Comparison of ENCODE assay signal across 8 cellular contexts in the genomic region with DNA sequence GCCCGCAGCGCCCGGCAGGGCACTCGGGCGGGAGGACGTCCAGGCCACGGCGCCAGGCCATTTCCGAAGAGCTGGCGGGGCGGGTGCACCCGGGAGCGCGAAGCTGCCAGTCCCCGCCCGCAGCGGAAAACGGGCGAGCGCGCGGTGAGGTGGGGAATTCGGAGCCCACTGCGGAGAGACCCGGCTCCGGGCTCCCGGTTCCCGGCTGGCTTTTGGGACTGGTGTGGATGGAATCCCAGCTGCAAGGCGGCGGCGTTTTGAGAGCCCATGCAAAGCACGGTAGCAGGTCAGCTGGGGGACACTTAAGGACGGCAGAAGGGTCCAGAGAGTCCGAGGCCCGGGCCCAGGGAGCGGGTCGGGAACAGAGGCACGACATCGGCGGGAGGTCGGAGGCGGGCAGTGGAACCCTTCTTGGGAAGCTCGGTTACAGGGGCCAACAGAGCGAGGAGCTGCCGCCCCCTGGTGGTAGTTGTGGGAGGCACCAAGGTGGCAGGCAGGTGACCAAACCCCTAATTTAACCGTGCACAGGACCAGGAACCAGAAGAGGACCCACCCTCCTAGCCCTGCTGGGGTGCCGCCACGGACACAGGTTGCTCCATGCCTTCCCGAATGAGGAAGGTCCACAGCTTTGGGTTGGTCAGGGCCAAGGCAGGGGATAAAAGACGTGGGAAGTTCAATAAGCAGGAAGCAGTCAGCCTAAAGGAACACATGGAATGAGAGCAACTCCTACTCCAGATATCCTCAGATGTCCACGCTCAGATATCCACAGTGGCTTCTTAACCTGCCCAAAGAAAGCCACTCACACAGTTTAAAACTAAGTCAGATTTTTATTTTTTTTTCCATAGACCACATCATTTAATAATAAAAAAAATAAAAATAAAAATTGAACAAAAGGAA. TPM values are rescaled to one million over a fixed set of nuclear protein-coding genes. Genes with fewer than 3 reads are reported as not detected.
DNase-seq lines count a peak whose midpoint lies in the region; ATAC-seq, FAIRE-seq and TF ChIP-seq lines count a peak whose summit lies in the region.

No MANE protein-coding gene starts in this region.

- H2AK5ac ChIP-seq in H1 (ENCODE audit: low read depth, low read length), result no peak overlapping the region

- DNase-seq in A673 (ENCODE audit: low spot score), result peak; percentile 93
- DNase-seq in activated CD4-positive, alpha-beta T cell treated with anti-CD3 and anti-CD28 coated beads, Interleukin-2, amount 50 U/mL, for 4 hours, result peak; percentile 83 to 85
- DNase-seq in H1 (ENCODE audit: low read depth in 1 of 2, low spot score in 2 of 2), result peak; percentile 86 to 98
- peak; percentile 77 for DNase-seq in middle frontal gyrus (ENCODE audit: extremely low spot score, low spot score)
- peak; percentile 75 to 80 for DNase-seq in stimulated activated CD8-positive, alpha-beta memory T cell treated with anti-CD3 and anti-CD28 coated beads, Interleukin-4, amount 100 ng/mL, for 1 hour (ENCODE audit: low read depth in 2 of 2, low spot score in 1 of 2)
- no peak for DNase-seq in UCSD-AML1 (lab: John Stamatoyannopoulos, UW; ENCODE audit: unreplicated experiment)

- H3K79me1 ChIP-seq in H1 (ENCODE audit: low read depth, low read length), result no peaks in the 10 kb centered on the region; the same call in 1 of the 2 replicates

- H2BK15ac ChIP-seq in H1 (ENCODE audit: low read length), result no peak overlapping the region

- CTCF ChIA-PET in A673 (lab: Charles Lee), result interaction anchor here (0.6 to 10.7 kb wide), 17 partner anchors 11 to 170 kb away, joined by 3 to 134 read pairs (median 5); partner anchors contain the start of genes AJUBA and PRMT5
- CTCF ChIA-PET in H1 (lab: Charles Lee; ENCODE audit: partially characterized antibody), result interaction anchor here (0.6 to 29.2 kb wide), 40 partner anchors 9 to 295 kb away, joined by 3 to 785 read pairs (median 4); partner anchors contain the start of genes ACIN1, AJUBA, CEBPE and HAUS4

- peak overlapping the region; percentile 47 for H4K5ac ChIP-seq in H1 (ENCODE audit: insufficient read length, low read depth, low read length)

- peaks cover 54% of the 10 kb centered on the region for H3K36me3 ChIP-seq in A673 (ENCODE audit: insufficient read depth, low read length, poor library complexity, severe bottlenecking)
- H3K36me3 ChIP-seq in H1 (ENCODE audit: control insufficient read depth in 2 of 4, insufficient read depth in 4 of 4, low read length in 3 of 4), result peaks cover 20 to 40% (median 32%) of the 10 kb centered on the region in 4 experiments

- TF ChIP-seq EP300 in H1 (IDR thresholded peaks at IDR 0.05; ENCODE audit: borderline replicate concordance in 1 of 2, low read depth in 2 of 2, low read length in 2 of 2), result no peak

- peak in 1 of 2 experiments; percentile 61; a peak in 2 of 3 replicates for TF ChIP-seq POLR2A in H1 (IDR thresholded peaks at IDR 0.05; ENCODE audit: control extremely low read depth in 1 of 2, low read depth in 2 of 2, low read length in 2 of 2)

- H4K91ac ChIP-seq in H1 (replicated peaks; ENCODE audit: insufficient read length, low read length), result peak overlapping the region; percentile 51

- 0 out of 2 replicates have a peak overlapping the region, but pooled peaks have one; percentile 13 for H2BK20ac ChIP-seq in H1 (ENCODE audit: low read length)

- H3K27ac ChIP-seq in A673 (ENCODE audit: low read depth, low read length, poor library complexity, severe bottlenecking) (peak overlapping the region; percentile 77), H1 (ENCODE audit: low read depth, low read length) (peak overlapping the region; percentile 64; the same call in 1 of the 2 replicates)

- H3K9ac ChIP-seq in H1 (replicated peaks in 1 of 4; ENCODE audit: extremely low read depth in 1 of 4, low read depth in 3 of 4, low read length in 3 of 4), result peak overlapping the region in 3 of 4 experiments; percentile 52 to 62 (median 58); a peak in 5 of 7 replicates

- 4% methylated on average over 45 of the region's 51 CpGs; no CpG with 5 or more reads in 1 of the 2 experiments for WGBS in H1 (ENCODE audit: extremely low coverage in 1 of 2, insufficient coverage in 1 of 2, insufficient read length in 1 of 2, insufficient replicate concordance in 2 of 2, low coverage in 1 of 2, low lambda C conversion rate in 2 of 2, missing lambda C conversion rate in 1 of 2), 2 experiments

- peak; percentile 49 for ATAC-seq in GM19324 (IDR thresholded peaks at IDR 0.05; ENCODE audit: low FRiP score, unreplicated experiment)
- ATAC-seq in HG03565 (IDR thresholded peaks at IDR 0.05; ENCODE audit: unreplicated experiment), result peak; percentile 36

- no peak overlapping the region for H3K23ac ChIP-seq in H1 (ENCODE audit: insufficient read length)

- H2BK5ac ChIP-seq in H1 (ENCODE audit: low read depth, low read length), result no peak overlapping the region; the same call in 1 of the 2 replicates

- H2AFZ ChIP-seq in H1 (ENCODE audit: low read length), result no peak overlapping the region

- TF ChIP-seq CTCF in A673 (conservative IDR thresholded peaks at IDR 0.05; ENCODE audit: low read depth, low read length) (peak; percentile 98), H1 (IDR thresholded peaks at IDR 0.05; ENCODE audit: control extremely low read depth in 1 of 3, insufficient read depth in 1 of 3, low read depth in 1 of 3, low read length in 3 of 3) (peak; percentile 87 to 96 (median 95))

- no peaks in the 10 kb centered on the region for H3K27me3 ChIP-seq in A673 (replicated peaks; ENCODE audit: insufficient read depth, low read depth, low read length, poor library complexity)
- no peaks in the 10 kb centered on the region; a peak in 1 of 7 replicates for H3K27me3 ChIP-seq in H1 (replicated peaks in 1 of 4; ENCODE audit: control insufficient read depth in 3 of 4, extremely low read depth in 1 of 4, insufficient read depth in 3 of 4, low read length in 3 of 4)

- H3K9me3 ChIP-seq in A673 (ENCODE audit: low read depth, low read length, poor library complexity, severe bottlenecking), result no peaks in the 10 kb centered on the region
- H3K9me3 ChIP-seq in H1 (ENCODE audit: insufficient read depth in 2 of 2, low read depth in 1 of 2, low read length in 1 of 2), result no peaks in the 10 kb centered on the region

- H4K20me1 ChIP-seq in H1 (replicated peaks in 1 of 2; ENCODE audit: control insufficient read depth in 1 of 2, insufficient read depth in 2 of 2, low read length in 2 of 2), result peaks cover 4 to 8% of the 10 kb centered on the region in 2 experiments

- no peak for FAIRE-seq in H1 (lab: Jason Lieb, UNC)

- TSS peak; percentile 17 for BruUV-seq in A673 (replicated peaks; lab: Mats Ljungman, UMichigan)

- POLR2A ChIA-PET in A673 (lab: Charles Lee; ENCODE audit: low non-redundant PET) (interaction anchor here (0.5 kb wide), 1 partner anchor 57 kb away, joined by 8 read pairs; no protein-coding TSS in a partner anchor), H1 (lab: Charles Lee; ENCODE audit: partially characterized antibody) (interaction anchor here (0.6 to 6.2 kb wide), 35 partner anchors 9 to 368 kb away, joined by 3 to 65 read pairs (median 5); partner anchors contain the start of genes ACIN1, AJUBA, C14orf119 and HAUS4)

- no peak overlapping the region for H3K14ac ChIP-seq in H1 (ENCODE audit: insufficient read length)

- peak overlapping the region; percentile 76 for H3K4me3 ChIP-seq in A673 (ENCODE audit: low read depth, low read length, poor library complexity, severe bottlenecking)
- H3K4me3 ChIP-seq in H1 (ENCODE audit: extremely low read depth in 1 of 4, insufficient read depth in 2 of 4, low read depth in 3 of 4, low read length in 4 of 4), result peak overlapping the region; percentile 34 to 82 (median 65)

- H3K4me1 ChIP-seq in A673 (ENCODE audit: insufficient read depth, low read length, poor library complexity, severe bottlenecking), result peaks cover 27% of the 10 kb centered on the region
- H3K4me1 ChIP-seq in H1 (replicated peaks in 1 of 4; ENCODE audit: control insufficient read depth in 3 of 4, insufficient read depth in 4 of 4, low read length in 3 of 4), result peaks cover 0 to 15% (median 4%) of the 10 kb centered on the region in 4 experiments; a peak in 4 of 7 replicates

- peak overlapping the region; percentile 90 for H3K18ac ChIP-seq in H1 (ENCODE audit: extremely low read depth, low read length)

- peak overlapping the region; percentile 72 for H4K8ac ChIP-seq in H1 (ENCODE audit: extremely low read depth, insufficient read depth, low read length)

- peak overlapping the region; percentile 60 for H3K56ac ChIP-seq in H1 (replicated peaks; ENCODE audit: insufficient read length, low read depth, low read length)

- TF ChIP-seq RAD21 in H1 (IDR thresholded peaks at IDR 0.05 in 1 of 2, conservative IDR thresholded peaks at IDR 0.05 in 1 of 2; ENCODE audit: low read depth in 2 of 2, low read length in 2 of 2), result peak; percentile 79 to 80

- no peak overlapping the region for H3K4ac ChIP-seq in H1 (replicated peaks; ENCODE audit: insufficient read length, low read depth, low read length)

- H2BK12ac ChIP-seq in H1 (ENCODE audit: low read depth, low read length), result no peak overlapping the region

- H3K79me2 ChIP-seq in H1 (ENCODE audit: control insufficient read depth in 1 of 2, insufficient read depth in 2 of 2, low read length in 2 of 2), result no peaks in the 10 kb centered on the region

- intact Hi-C loops in A673 (cut with micrococcal nuclease; ENCODE audit: unreplicated experiment), result loop anchor here (1.0 to 10.0 kb wide), 4 partner anchors 64 to 671 kb away; no protein-coding TSS in a partner anchor

- peaks cover 12% of the 10 kb centered on the region for H3K23me2 ChIP-seq in H1 (ENCODE audit: low read depth, low read length)

- H3K4me2 ChIP-seq in H1 (ENCODE audit: insufficient read depth in 1 of 2, low read depth in 2 of 2, low read length in 2 of 2), result peak overlapping the region; percentile 89 to 91

- H2BK120ac ChIP-seq in H1 (replicated peaks; ENCODE audit: low read depth, low read length), result no peak overlapping the region

RNA-seq across cellular contexts. Expression of gene CDH24, which starts 0.7 kb away (rescaled TPM):
- total RNA-seq in A673 (2021), result 44.8 and 47.0 TPM in 2 replicates
- total RNA-seq in H1 (2021; fragmentation: NEBNext Ultra II Directional; extraction: Animal tissue kit (Norgen Biotek cat#: 25700)), result 18.1 TPM in 2 replicates
- 27.6 and 41.8 TPM in 2 replicates for polyA plus RNA-seq in H1 (2011; rRNA removed)
- 22.4 TPM for polyA plus RNA-seq in H1 (2011; cell fraction: cytosol; rRNA removed)
- polyA plus RNA-seq in H1 (2011; cell fraction: nucleus; rRNA removed), result 122 TPM
- polyA plus RNA-seq in H1 (2012, experiment 1 of 2), result 13.2 to 19.3 TPM (median 18.1 TPM) in 4 replicates
- 12.2 TPM for polyA plus RNA-seq in H1 (2012, experiment 2 of 2)
- 15.1 TPM for polyA plus RNA-seq in H1 (2013, experiment 1 of 2)
- 14.6 TPM for polyA plus RNA-seq in H1 (2013, experiment 2 of 2)
- polyA minus RNA-seq in H1 (2011; rRNA and poly(A)+ RNA removed), result 16.9 and 24.6 TPM in 2 replicates
- polyA minus RNA-seq in H1 (2011; cell fraction: cytosol; rRNA and poly(A)+ RNA removed), result 11.2 TPM
- polyA minus RNA-seq in H1 (2011; cell fraction: nucleus; rRNA and poly(A)+ RNA removed), result 18.3 TPM

RNA-seq across cellular contexts. Expression of gene PSMB11, which starts 16.0 kb away (rescaled TPM):
- total RNA-seq in A673 (2021), result not detected in 2 replicates
- not detected in 2 replicates for total RNA-seq in H1 (2021; fragmentation: NEBNext Ultra II Directional; extraction: Animal tissue kit (Norgen Biotek cat#: 25700))
- polyA plus RNA-seq in H1 (2011; rRNA removed), result not detected in 2 replicates
- 0.04 TPM for polyA plus RNA-seq in H1 (2011; cell fraction: cytosol; rRNA removed)
- polyA plus RNA-seq in H1 (2011; cell fraction: nucleus; rRNA removed), result not detected
- not detected in 4 replicates for polyA plus RNA-seq in H1 (2012, experiment 1 of 2)
- not detected for polyA plus RNA-seq in H1 (2012, experiment 2 of 2)
- polyA plus RNA-seq in H1 (2013, experiment 1 of 2), result not detected
- not detected for polyA plus RNA-seq in H1 (2013, experiment 2 of 2)
- 0.15 TPM in 1 of 2 replicates, not detected in the other for polyA minus RNA-seq in H1 (2011; rRNA and poly(A)+ RNA removed)
- not detected for polyA minus RNA-seq in H1 (2011; cell fraction: cytosol; rRNA and poly(A)+ RNA removed)
- not detected for polyA minus RNA-seq in H1 (2011; cell fraction: nucleus; rRNA and poly(A)+ RNA removed)

RNA-seq across cellular contexts. Expression of gene PSMB5, which starts 23.3 kb away (rescaled TPM):
- 491 and 500 TPM in 2 replicates for total RNA-seq in A673 (2021)
- 246 and 254 TPM in 2 replicates for total RNA-seq in H1 (2021; fragmentation: NEBNext Ultra II Directional; extraction: Animal tissue kit (Norgen Biotek cat#: 25700))
- polyA plus RNA-seq in H1 (2011; rRNA removed), result 402 and 510 TPM in 2 replicates
- 415 TPM for polyA plus RNA-seq in H1 (2011; cell fraction: cytosol; rRNA removed)
- 246 TPM for polyA plus RNA-seq in H1 (2011; cell fraction: nucleus; rRNA removed)
- polyA plus RNA-seq in H1 (2012, experiment 1 of 2), result 252 to 356 TPM (median 319 TPM) in 4 replicates
- polyA plus RNA-seq in H1 (2012, experiment 2 of 2), result 310 TPM
- 131 TPM for polyA plus RNA-seq in H1 (2013, experiment 1 of 2)
- polyA plus RNA-seq in H1 (2013, experiment 2 of 2), result 133 TPM
- polyA minus RNA-seq in H1 (2011; rRNA and poly(A)+ RNA removed), result 379 and 426 TPM in 2 replicates
- polyA minus RNA-seq in H1 (2011; cell fraction: cytosol; rRNA and poly(A)+ RNA removed), result 145 TPM
- 117 TPM for polyA minus RNA-seq in H1 (2011; cell fraction: nucleus; rRNA and poly(A)+ RNA removed)

RNA-seq across cellular contexts. Expression of gene ACIN1, which starts 36.9 kb away (rescaled TPM):
- 325 and 339 TPM in 2 replicates for total RNA-seq in A673 (2021)
- 233 and 237 TPM in 2 replicates for total RNA-seq in H1 (2021; fragmentation: NEBNext Ultra II Directional; extraction: Animal tissue kit (Norgen Biotek cat#: 25700))
- 132 and 153 TPM in 2 replicates for polyA plus RNA-seq in H1 (2011; rRNA removed)
- polyA plus RNA-seq in H1 (2011; cell fraction: cytosol; rRNA removed), result 184 TPM
- 411 TPM for polyA plus RNA-seq in H1 (2011; cell fraction: nucleus; rRNA removed)
- 220 to 270 TPM (median 242 TPM) in 4 replicates for polyA plus RNA-seq in H1 (2012, experiment 1 of 2)
- 88.4 TPM for polyA plus RNA-seq in H1 (2012, experiment 2 of 2)
- 173 TPM for polyA plus RNA-seq in H1 (2013, experiment 1 of 2)
- 154 TPM for polyA plus RNA-seq in H1 (2013, experiment 2 of 2)
- 167 and 168 TPM in 2 replicates for polyA minus RNA-seq in H1 (2011; rRNA and poly(A)+ RNA removed)
- polyA minus RNA-seq in H1 (2011; cell fraction: cytosol; rRNA and poly(A)+ RNA removed), result 126 TPM
- polyA minus RNA-seq in H1 (2011; cell fraction: nucleus; rRNA and poly(A)+ RNA removed), result 251 TPM

RNA-seq across cellular contexts. Expression of gene C14orf119, which starts 37.3 kb away (rescaled TPM):
- total RNA-seq in A673 (2021), result 50.3 and 54.5 TPM in 2 replicates
- total RNA-seq in H1 (2021; fragmentation: NEBNext Ultra II Directional; extraction: Animal tissue kit (Norgen Biotek cat#: 25700)), result 78.1 and 91.2 TPM in 2 replicates
- polyA plus RNA-seq in H1 (2011; rRNA removed), result 49.8 and 94.0 TPM in 2 replicates
- 60.3 TPM for polyA plus RNA-seq in H1 (2011; cell fraction: cytosol; rRNA removed)
- 39.8 TPM for polyA plus RNA-seq in H1 (2011; cell fraction: nucleus; rRNA removed)
- polyA plus RNA-seq in H1 (2012, experiment 1 of 2), result 52.5 to 86.4 TPM (median 81.7 TPM) in 4 replicates
- polyA plus RNA-seq in H1 (2012, experiment 2 of 2), result 22.6 TPM
- 32.8 TPM for polyA plus RNA-seq in H1 (2013, experiment 1 of 2)
- 35.7 TPM for polyA plus RNA-seq in H1 (2013, experiment 2 of 2)
- 92.8 and 117 TPM in 2 replicates for polyA minus RNA-seq in H1 (2011; rRNA and poly(A)+ RNA removed)
- polyA minus RNA-seq in H1 (2011; cell fraction: cytosol; rRNA and poly(A)+ RNA removed), result 28.5 TPM
- polyA minus RNA-seq in H1 (2011; cell fraction: nucleus; rRNA and poly(A)+ RNA removed), result 34.4 TPM
